In genomic region chrY:8644926-8645325, GRCh38 we compare ENCODE assay signal across 16 cellular contexts.
DNase-seq lines count a peak whose midpoint lies in the region; ATAC-seq lines count a peak whose summit lies in the region.
"Had no signal": no experiment of that assay in that cellular context is flagged by ENCODE, and none has a peak within 500 bp of the region (broad histone marks: within the 10 kb centered on the region; RNA-seq: fewer than 3 reads in every experiment).

No MANE protein-coding gene starts in this region.

- H3K36me3 Mint-ChIP-seq in activated naive CD8-positive, alpha-beta T cell treated with anti-CD3 and anti-CD28 coated beads for 36 hours, result no peaks in the 10 kb centered on the region
- H3K36me3 Mint-ChIP-seq: CD14-positive monocyte; CD4-positive, alpha-beta memory T cell had no signal

- DNase-seq in Ammon's horn (ENCODE audit: low spot score) (peak; percentile 80), globus pallidus (ENCODE audit: low spot score) (peak; percentile 83), middle frontal gyrus (ENCODE audit: extremely low spot score, low spot score) (peak; percentile 11), putamen (ENCODE audit: low spot score) (peak; percentile 77), SKM-1 (lab: John Stamatoyannopoulos, UW; ENCODE audit: unreplicated experiment) (no peak), DMS 273 (lab: John Stamatoyannopoulos, UW; ENCODE audit: unreplicated experiment) (no peak)
- DNase-seq in activated naive CD8-positive, alpha-beta T cell treated with anti-CD3 and anti-CD28 coated beads for 36 hours, result no peak
- DNase-seq: AML-193; CD4-positive, alpha-beta memory T cell; DMS79 treated with DMSO at 0.1 percent for 48 hours; GF-D8; H9 had no signal

- H3K27ac Mint-ChIP-seq in activated naive CD8-positive, alpha-beta T cell treated with anti-CD3 and anti-CD28 coated beads for 36 hours, result no peak overlapping the region
- H3K27ac Mint-ChIP-seq: CD14-positive monocyte; CD4-positive, alpha-beta memory T cell; H9 had no signal

- no peaks in the 10 kb centered on the region for H3K9me3 Mint-ChIP-seq in activated naive CD8-positive, alpha-beta T cell treated with anti-CD3 and anti-CD28 coated beads for 36 hours
- H3K9me3 Mint-ChIP-seq: CD4-positive, alpha-beta memory T cell; H9 had no signal

- no peak for ATAC-seq in GM19463 (IDR thresholded peaks at IDR 0.05; ENCODE audit: unreplicated experiment)
- ATAC-seq: A549, HepG2 had no signal

- no peak overlapping the region for H3K4me3 Mint-ChIP-seq in activated naive CD8-positive, alpha-beta T cell treated with anti-CD3 and anti-CD28 coated beads for 36 hours
- H3K4me3 Mint-ChIP-seq: CD14-positive monocyte; CD4-positive, alpha-beta memory T cell; H9 had no signal

- H3K4me1 Mint-ChIP-seq in activated naive CD8-positive, alpha-beta T cell treated with anti-CD3 and anti-CD28 coated beads for 36 hours, result no peaks in the 10 kb centered on the region
- H3K4me1 Mint-ChIP-seq: CD14-positive monocyte; CD4-positive, alpha-beta memory T cell; H9 had no signal

- H3K27me3 Mint-ChIP-seq in activated naive CD8-positive, alpha-beta T cell treated with anti-CD3 and anti-CD28 coated beads for 36 hours, result no peaks in the 10 kb centered on the region
- H3K27me3 Mint-ChIP-seq: CD4-positive, alpha-beta memory T cell had no signal

Comparison
In these comparisons a context has a peak if more than half of its experiments do, and no peak if none do; other contexts are left out.
1. DNase-seq: peak in Ammon's horn (single experiment), globus pallidus (single experiment), middle frontal gyrus (single experiment) and putamen (single experiment); none in SKM-1 (single experiment), DMS 273 (single experiment) and activated naive CD8-positive, alpha-beta T cell treated with anti-CD3 and anti-CD28 coated beads for 36 hours (single experiment).